Comparison of ENCODE assay signal across 13 cellular contexts in the genomic region with DNA sequence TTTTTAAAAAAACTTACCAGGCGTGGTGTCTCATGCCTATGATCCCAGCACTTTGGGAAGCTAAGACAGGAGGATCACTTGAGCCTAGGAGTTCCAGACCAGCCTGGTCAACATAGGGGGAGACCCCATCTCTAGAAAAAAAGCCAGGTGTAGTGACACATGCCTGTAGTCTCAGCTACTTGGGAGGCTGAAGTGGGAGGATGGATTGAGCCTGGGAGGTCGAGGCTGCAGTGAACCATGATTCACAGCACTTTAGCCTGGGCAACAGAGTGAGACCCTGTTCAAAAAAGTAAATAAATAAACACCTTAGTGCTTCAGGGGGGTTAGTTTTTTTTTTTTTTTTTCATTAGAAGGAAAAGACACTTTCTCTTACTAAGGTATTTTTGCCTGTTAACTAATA.
"Had no signal": no experiment of that assay in that cellular context is flagged by ENCODE, and none has a peak within 500 bp of the region (broad histone marks: within the 10 kb centered on the region; RNA-seq: fewer than 3 reads in every experiment).

No MANE protein-coding gene starts in this region.

- H3K27ac Mint-ChIP-seq: activated naive CD4-positive, alpha-beta T cell treated with anti-CD3 and anti-CD28 coated beads for 36 hours had no signal

- H3K4me3 ChIP-seq: gastroesophageal sphincter, lower lobe of right lung, right atrium auricular region, transverse colon had no signal

- H3K9me3 ChIP-seq: gastroesophageal sphincter, lower lobe of right lung, right atrium auricular region, SK-N-SH, transverse colon had no signal

- H3K36me3 ChIP-seq: lower lobe of right lung, right atrium auricular region, transverse colon had no signal

- DNase-seq: activated CD4-positive, alpha-beta T cell treated with anti-CD3 and anti-CD28 coated beads, Interleukin-2, amount 10 ng/mL, durations not matched to agents 7 days and 5 days; activated CD4-positive, CD25-positive, alpha-beta regulatory T cell; activated naive CD4-positive, alpha-beta T cell treated with anti-CD3 and anti-CD28 coated beads for 36 hours; amniotic stem cell; effector memory CD8-positive, alpha-beta T cell; lower lobe of right lung; naive B cell; SK-N-SH; stimulated activated naive B cell treated with anti-CD40 and anti-IgM and Interleukin-4, amounts not matched to agents 10 μg/mL and 1 μg/mL and 100 μg/mL, for 72 hours; substantia nigra; transverse colon had no signal

- H3K27me3 Mint-ChIP-seq: activated CD4-positive, alpha-beta T cell treated with anti-CD3 and anti-CD28 coated beads, Interleukin-2, amount 10 ng/mL, durations not matched to agents 7 days and 5 days; effector memory CD8-positive, alpha-beta T cell; naive B cell; stimulated activated naive B cell treated with anti-CD40 and anti-IgM and Interleukin-4, amounts not matched to agents 10 μg/mL and 1 μg/mL and 100 μg/mL, for 72 hours had no signal

- ATAC-seq: effector memory CD8-positive, alpha-beta T cell; gastroesophageal sphincter; lower lobe of right lung; stimulated activated naive B cell treated with anti-CD40 and anti-IgM and Interleukin-4, amounts not matched to agents 10 μg/mL and 1 μg/mL and 100 μg/mL, for 72 hours had no signal

- H3K27ac ChIP-seq: gastroesophageal sphincter, lower lobe of right lung, right atrium auricular region, transverse colon had no signal

- H3K9ac ChIP-seq: SK-N-SH had no signal

- H3K27me3 ChIP-seq: gastroesophageal sphincter, right atrium auricular region, transverse colon had no signal

- H3K36me3 Mint-ChIP-seq: naive B cell had no signal

- H3K9me3 Mint-ChIP-seq: activated naive CD4-positive, alpha-beta T cell treated with anti-CD3 and anti-CD28 coated beads for 36 hours; effector memory CD8-positive, alpha-beta T cell had no signal

- H3K4me3 Mint-ChIP-seq: activated naive CD4-positive, alpha-beta T cell treated with anti-CD3 and anti-CD28 coated beads for 36 hours had no signal

- H3K9me2 ChIP-seq: SK-N-SH had no signal

- H3K4me2 ChIP-seq: SK-N-SH had no signal
